In genomic region chr7:50779427-50779826, GRCh38 we compare ENCODE assay signal across 17 cellular contexts. TPM values are rescaled to one million over a fixed set of nuclear protein-coding genes. Genes with fewer than 3 reads are reported as not detected.
A peak's percentile ranks its signal among the peaks of the same experiment; 100 is the strongest.
DNase-seq lines count a peak whose midpoint lies in the region; TF ChIP-seq lines count a peak whose summit lies in the region.
"Had no signal": no experiment of that assay in that cellular context is flagged by ENCODE, and none has a peak within 500 bp of the region (broad histone marks: within the 10 kb centered on the region; RNA-seq: fewer than 3 reads in every experiment).

No MANE protein-coding gene starts in this region.

- peaks cover 74% of the 10 kb centered on the region for H3K4me1 Mint-ChIP-seq in neural crest cell
- peaks cover 5 to 17% (median 8%) of the 10 kb centered on the region in 3 donors for H3K4me1 Mint-ChIP-seq in CD8-positive, alpha-beta memory T cell
- H3K4me1 Mint-ChIP-seq: IgD-negative memory B cell had no signal

- no peak overlapping the region for H3K4me3 ChIP-seq in CD8-positive, alpha-beta memory T cell (ENCODE audit: low read length)
- H3K4me3 ChIP-seq: HAP-1 had no signal

- H3K27ac ChIP-seq in CD8-positive, alpha-beta memory T cell (ENCODE audit: low read depth, low read length): no peak overlapping the region
- H3K27ac ChIP-seq in caudate nucleus (ENCODE audit: low read depth, low read length): no peak overlapping the region

- H3K4me3 Mint-ChIP-seq in neural crest cell: no peak overlapping the region
- H3K4me3 Mint-ChIP-seq in CD8-positive, alpha-beta memory T cell: no peak overlapping the region
- H3K4me3 Mint-ChIP-seq: B cell, IgD-negative memory B cell had no signal

- in situ Hi-C loops in KBM-7 (cut with MboI; ENCODE audit: low pct_unique_long_range_greater_than_20kb, low sequenced_read_pairs): no loop called here

- no peaks in the 10 kb centered on the region for H3K36me3 ChIP-seq in CD8-positive, alpha-beta memory T cell (ENCODE audit: insufficient read depth, low read length)

- CTCF ChIA-PET in CD8-positive, alpha-beta memory T cell (lab: Charles Lee): no interaction called here

- peak; percentile 56 for DNase-seq in NCI-H82 (lab: John Stamatoyannopoulos, UW)
- no peak for DNase-seq in NCI-H82 treated with DMSO at 0.1 percent for 48 hours (lab: John Stamatoyannopoulos, UW; ENCODE audit: unreplicated experiment)
- DNase-seq in NCI-H1105 treated with DMSO at 0.1 percent for 48 hours (lab: John Stamatoyannopoulos, UW): peak; percentile 72
- DNase-seq in NCI-H524 (lab: John Stamatoyannopoulos, UW): peak; percentile 77 to 92
- no peak for DNase-seq in neural crest cell (ENCODE audit: low read depth, low spot score)
- no peak for DNase-seq in CD8-positive, alpha-beta memory T cell
- no peak for DNase-seq in KBM-7
- no peak for DNase-seq in caudate nucleus (lab: John Stamatoyannopoulos, UW)
- DNase-seq: DMS53, MV-4-11, NCI-H1694, NCI-H2227 treated with DMSO at 0.1 percent for 48 hours, PC-3, T-helper 9 cell had no signal

- H3K27me3 ChIP-seq in CD8-positive, alpha-beta memory T cell (ENCODE audit: insufficient read depth, low read length, poor library complexity, severe bottlenecking): no peaks in the 10 kb centered on the region

- H3K27ac Mint-ChIP-seq in neural crest cell (ENCODE audit: unreplicated experiment): peak overlapping the region; percentile 37
- H3K27ac Mint-ChIP-seq in CD8-positive, alpha-beta memory T cell: peak overlapping the region in 1 of 8 donors; percentile 81
- H3K27ac Mint-ChIP-seq: B cell had no signal

- POLR2A ChIA-PET in CD8-positive, alpha-beta memory T cell (lab: Charles Lee): no interaction called here

- no peak for TF ChIP-seq CTCF in neural crest cell (conservative IDR thresholded peaks at IDR 0.05)

- peaks cover 6% of the 10 kb centered on the region for H3K9me3 Mint-ChIP-seq in neural crest cell
- H3K9me3 Mint-ChIP-seq in CD8-positive, alpha-beta memory T cell: peaks cover 0 to 2% (median 0%) of the 10 kb centered on the region in 5 donors

- no peaks in the 10 kb centered on the region for H3K9me3 ChIP-seq in CD8-positive, alpha-beta memory T cell (ENCODE audit: low read length)
- H3K9me3 ChIP-seq: HAP-1 had no signal

- no peaks in the 10 kb centered on the region for H3K4me1 ChIP-seq in CD8-positive, alpha-beta memory T cell (ENCODE audit: insufficient read depth, low read length)

- H3K36me3 Mint-ChIP-seq in neural crest cell (ENCODE audit: low read depth): peaks cover 13% of the 10 kb centered on the region
- peaks cover 0 to 7% (median 0%) of the 10 kb centered on the region in 3 donors for H3K36me3 Mint-ChIP-seq in CD8-positive, alpha-beta memory T cell
- H3K36me3 Mint-ChIP-seq: IgD-negative memory B cell had no signal

- no peaks in the 10 kb centered on the region for H3K27me3 Mint-ChIP-seq in neural crest cell (ENCODE audit: low read depth)
- peaks cover 28 to 63% of the 10 kb centered on the region in 2 donors for H3K27me3 Mint-ChIP-seq in CD8-positive, alpha-beta memory T cell

RNA-seq across cellular contexts. Expression of gene GRB10, which starts 3.3 kb away (rescaled TPM):
- 86.0 and 93.0 TPM in 2 replicates for total RNA-seq in neural crest cell
- under 1 TPM; 0.20 TPM for total RNA-seq in CD8-positive, alpha-beta memory T cell
- 0.49 TPM for polyA plus RNA-seq in CD8-positive, alpha-beta memory T cell
- total RNA-seq: B cell had no signal

Comparison
In these comparisons a context has a peak if more than half of its experiments do, and no peak if none do; other contexts are left out.
1. DNase-seq: peak in NCI-H82 (single experiment), NCI-H1105 treated with DMSO at 0.1 percent for 48 hours (single experiment) and NCI-H524 (2 of 2); none in NCI-H82 treated with DMSO at 0.1 percent for 48 hours (single experiment), neural crest cell (single experiment), CD8-positive, alpha-beta memory T cell (0 of 5), KBM-7 (single experiment) and caudate nucleus (0 of 61).
2. RNA of gene GRB10, which starts 3.3 kb away (total RNA-seq): 86.0 to 93.0 TPM in neural crest cell; 0.20 TPM in CD8-positive, alpha-beta memory T cell; every median in the first group is over 10 times any median in the second.